In the genomic region with DNA sequence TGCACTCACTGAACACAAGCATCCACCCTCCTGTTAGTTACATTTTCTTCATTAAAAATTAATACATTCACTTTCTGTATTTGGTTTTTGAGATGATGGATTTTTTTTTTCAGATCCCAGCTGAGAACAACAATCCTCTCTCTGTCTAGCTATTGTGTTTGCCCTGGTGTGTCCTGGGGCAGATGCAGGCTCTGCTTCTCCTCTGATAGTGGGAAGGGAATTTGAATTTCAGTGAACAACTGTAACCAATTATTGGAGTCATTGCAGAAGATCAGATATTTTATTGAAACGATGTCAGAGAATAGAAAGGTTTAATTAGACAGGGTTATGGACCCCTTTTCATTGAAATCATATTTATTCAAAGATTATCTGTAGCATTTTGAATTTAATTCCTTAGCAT, we compare ENCODE assay signal across 3 cellular contexts.
A peak's percentile ranks its signal among the peaks of the same experiment; 100 is the strongest.
TF ChIP-seq lines count a peak whose summit lies in the region.

No MANE protein-coding gene starts in this region.

TF ChIP-seq in A549, 52 proteins besides CTCF, POLR2A, EP300 and RAD21:
- TF ChIP-seq, protein P1, sequence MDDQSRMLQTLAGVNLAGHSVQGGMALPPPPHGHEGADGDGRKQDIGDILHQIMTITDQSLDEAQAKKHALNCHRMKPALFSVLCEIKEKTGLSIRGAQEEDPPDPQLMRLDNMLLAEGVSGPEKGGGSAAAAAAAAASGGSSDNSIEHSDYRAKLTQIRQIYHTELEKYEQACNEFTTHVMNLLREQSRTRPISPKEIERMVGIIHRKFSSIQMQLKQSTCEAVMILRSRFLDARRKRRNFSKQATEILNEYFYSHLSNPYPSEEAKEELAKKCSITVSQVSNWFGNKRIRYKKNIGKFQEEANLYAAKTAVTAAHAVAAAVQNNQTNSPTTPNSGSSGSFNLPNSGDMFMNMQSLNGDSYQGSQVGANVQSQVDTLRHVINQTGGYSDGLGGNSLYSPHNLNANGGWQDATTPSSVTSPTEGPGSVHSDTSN (IDR thresholded peaks at IDR 0.05), result no peak
- TF ChIP-seq EHF (CRISPR knock-in tag; IDR thresholded peaks at IDR 0.05), result no peak
- no peak for TF ChIP-seq ESRRA (IDR thresholded peaks at IDR 0.05; ENCODE audit: borderline replicate concordance, low read length)
- no peak for TF ChIP-seq MAFK (IDR thresholded peaks at IDR 0.05; ENCODE audit: partially characterized antibody)
- TF ChIP-seq TP53 (CRISPR knock-in tag; IDR thresholded peaks at IDR 0.05), result no peak
- no peak for TF ChIP-seq ZFP36 (IDR thresholded peaks at IDR 0.05; ENCODE audit: borderline replicate concordance, partially characterized antibody)
- TF ChIP-seq ZNF302 (CRISPR knock-in tag; IDR thresholded peaks at IDR 0.05), result no peak
- TF ChIP-seq, protein P2, sequence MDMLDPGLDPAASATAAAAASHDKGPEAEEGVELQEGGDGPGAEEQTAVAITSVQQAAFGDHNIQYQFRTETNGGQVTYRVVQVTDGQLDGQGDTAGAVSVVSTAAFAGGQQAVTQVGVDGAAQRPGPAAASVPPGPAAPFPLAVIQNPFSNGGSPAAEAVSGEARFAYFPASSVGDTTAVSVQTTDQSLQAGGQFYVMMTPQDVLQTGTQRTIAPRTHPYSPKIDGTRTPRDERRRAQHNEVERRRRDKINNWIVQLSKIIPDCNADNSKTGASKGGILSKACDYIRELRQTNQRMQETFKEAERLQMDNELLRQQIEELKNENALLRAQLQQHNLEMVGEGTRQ (IDR thresholded peaks at IDR 0.05), result no peak
- no peak for TF ChIP-seq CBX2 (IDR thresholded peaks at IDR 0.05; ENCODE audit: borderline replicate concordance, low read depth)
TF ChIP-seq in A549: peak in this region for 0.

TF ChIP-seq in SK-N-SH treated with all-trans-retinoic acid at 6 μM for 48 hours, 23 proteins besides CTCF, POLR2A, EP300 and RAD21:
- TF ChIP-seq ARNTL (CRISPR knock-in tag; IDR thresholded peaks at IDR 0.05; ENCODE audit: borderline replicate concordance, low read depth), result no peak
- peak; percentile 45; the same call in 1 of the 2 replicates for TF ChIP-seq TCF4 (CRISPR knock-in tag; IDR thresholded peaks at IDR 0.05; ENCODE audit: borderline replicate concordance)

TF ChIP-seq in H1, 55 proteins besides CTCF, POLR2A, EP300 and RAD21:
- TF ChIP-seq EZH2 (IDR thresholded peaks at IDR 0.05; ENCODE audit: low read depth, low read length, severe bottlenecking) (no peak), JUND (IDR thresholded peaks at IDR 0.05; ENCODE audit: low read length) (no peak), YY1 (IDR thresholded peaks at IDR 0.05; ENCODE audit: low read depth, low read length) (no peak), RXRA (IDR thresholded peaks at IDR 0.05; ENCODE audit: insufficient read depth, low read depth, low read length) (no peak)
- TF ChIP-seq, protein P3, sequence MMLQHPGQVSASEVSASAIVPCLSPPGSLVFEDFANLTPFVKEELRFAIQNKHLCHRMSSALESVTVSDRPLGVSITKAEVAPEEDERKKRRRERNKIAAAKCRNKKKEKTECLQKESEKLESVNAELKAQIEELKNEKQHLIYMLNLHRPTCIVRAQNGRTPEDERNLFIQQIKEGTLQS (IDR thresholded peaks at IDR 0.05; ENCODE audit: insufficient read depth, low read depth, low read length), result no peak
